8 cellular contexts compared by ENCODE assay signal in the genomic region with DNA sequence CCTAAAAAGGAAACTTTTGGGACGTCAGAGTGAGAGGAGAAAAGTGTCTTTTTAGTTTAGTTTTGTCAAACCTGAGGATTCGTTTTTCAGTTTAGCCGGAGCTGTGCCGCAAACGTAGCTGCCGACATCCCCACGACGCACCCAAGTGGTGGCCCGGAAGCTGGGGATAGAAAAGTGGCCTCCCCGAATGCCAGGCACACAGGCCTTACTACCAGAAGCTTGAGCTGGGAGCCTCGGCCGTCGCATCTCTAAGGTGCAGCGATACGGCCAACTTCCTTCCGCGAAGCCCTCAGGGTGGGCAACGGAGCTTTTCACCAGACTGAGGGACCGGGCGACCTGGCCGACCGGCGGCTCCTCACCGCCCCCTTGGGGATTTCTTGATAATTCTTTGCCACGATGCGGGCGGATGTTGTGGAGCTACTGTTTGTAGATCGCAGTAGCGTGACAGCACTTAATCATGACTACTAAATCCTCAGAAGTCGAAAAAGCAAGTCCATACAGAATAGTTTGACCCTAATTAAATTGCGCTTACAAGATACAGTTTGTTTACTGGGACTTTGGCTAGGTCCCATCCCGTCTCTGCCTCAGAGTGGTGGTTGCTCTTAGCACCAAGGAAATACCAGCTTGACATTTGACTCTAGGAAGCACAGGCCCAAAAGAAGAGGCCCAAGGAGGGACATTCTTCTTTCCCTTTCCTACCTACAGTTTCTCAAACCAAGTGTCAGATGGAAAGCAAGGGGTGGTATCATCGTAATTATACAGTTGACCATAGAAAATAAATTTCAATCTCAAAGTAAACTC. TPM values are rescaled to one million over a fixed set of nuclear protein-coding genes. Genes with fewer than 3 reads are reported as not detected.
DNase-seq lines count a peak whose midpoint lies in the region; ATAC-seq, FAIRE-seq and TF ChIP-seq lines count a peak whose summit lies in the region.

No MANE protein-coding gene starts in this region.

- FAIRE-seq in HTR-8/SVneo (lab: Jason Lieb, UNC), result no peak
- no peak for FAIRE-seq in H1 (lab: Jason Lieb, UNC)

- peak overlapping the region; percentile 95 for H3K4me3 Mint-ChIP-seq in Caco-2 (ENCODE audit: unreplicated experiment)

- no peaks in the 10 kb centered on the region for H3K27me3 Mint-ChIP-seq in Caco-2 (ENCODE audit: insufficient read depth, unreplicated experiment)

- peak overlapping the region; percentile 91 for H4K5ac ChIP-seq in H1 (ENCODE audit: insufficient read length, low read depth, low read length)

- no peak for TF ChIP-seq EP300 in H1 (IDR thresholded peaks at IDR 0.05; ENCODE audit: borderline replicate concordance in 1 of 2, low read depth in 2 of 2, low read length in 2 of 2)

- ATAC-seq in GM21390 (IDR thresholded peaks at IDR 0.05; ENCODE audit: unreplicated experiment), result peak; percentile 70

- POLR2A ChIA-PET in Caco-2 (lab: Charles Lee) (interaction anchor here (0.6 to 1.6 kb wide), 15 partner anchors 8 to 363 kb away, joined by 3 to 26 read pairs (median 5); a partner anchor contains a TSS), H1 (lab: Charles Lee; ENCODE audit: partially characterized antibody) (interaction anchor here (0.5 to 2.4 kb wide), 31 partner anchors 8 to 1988 kb away, joined by 3 to 23 read pairs (median 4); a partner anchor contains a TSS)

- H2BK120ac ChIP-seq in H1 (replicated peaks; ENCODE audit: low read depth, low read length) (peak overlapping the region; percentile 43), mesenchymal stem cell (ENCODE audit: low read depth, low read length) (peak overlapping the region; percentile 45)

- H2BK15ac ChIP-seq in H1 (ENCODE audit: low read length) (no peak overlapping the region), mesenchymal stem cell (ENCODE audit: low read depth, poor library complexity, severe bottlenecking) (no peak overlapping the region)

- TSS peak; percentile 89 for BruUV-seq in Caco-2 (replicated peaks; lab: Mats Ljungman, UMichigan)

- peaks cover 3% of the 10 kb centered on the region; the same call in 1 of the 2 replicates for H3K4me1 ChIP-seq in Caco-2
- H3K4me1 ChIP-seq in H1 (replicated peaks in 1 of 4; ENCODE audit: control insufficient read depth in 3 of 4, insufficient read depth in 4 of 4, low read length in 3 of 4), result no peaks in the 10 kb centered on the region; a peak in 2 of 7 replicates
- H3K4me1 ChIP-seq in mesenchymal stem cell (ENCODE audit: control insufficient read depth, insufficient read depth, low read depth, low read length), result no peaks in the 10 kb centered on the region

- H3K36me3 ChIP-seq in Caco-2 (ENCODE audit: control insufficient read depth, insufficient read depth, low read length), result no peaks in the 10 kb centered on the region
- H3K36me3 ChIP-seq in H1 (ENCODE audit: control insufficient read depth in 2 of 4, insufficient read depth in 4 of 4, low read length in 3 of 4), result peaks cover 0 to 8% (median 0%) of the 10 kb centered on the region in 4 experiments; a peak in 1 of 8 replicates
- H3K36me3 ChIP-seq in mesenchymal stem cell (ENCODE audit: control insufficient read depth in 1 of 2, insufficient read depth in 2 of 2, low read depth in 1 of 2, low read length in 2 of 2), result peaks cover 0 to 13% of the 10 kb centered on the region in 2 experiments

- peak overlapping the region; percentile 96 for H4K8ac ChIP-seq in H1 (ENCODE audit: extremely low read depth, insufficient read depth, low read length)
- H4K8ac ChIP-seq in mesenchymal stem cell (ENCODE audit: low read length), result peak overlapping the region; percentile 86

- H3K18ac ChIP-seq in H1 (ENCODE audit: extremely low read depth, low read length), result peak overlapping the region; percentile 75
- H3K18ac ChIP-seq in mesenchymal stem cell (ENCODE audit: low read depth in 1 of 2, low read length in 2 of 2), result peak overlapping the region; percentile 50 to 98

- H3K23ac ChIP-seq in H1 (ENCODE audit: insufficient read length), result no peak overlapping the region
- no peak overlapping the region for H3K23ac ChIP-seq in mesenchymal stem cell (ENCODE audit: low read length in 2 of 2)

- CTCF ChIA-PET in Caco-2 (lab: Charles Lee), result interaction anchor here (0.5 to 1.8 kb wide), 35 partner anchors 9 to 899 kb away, joined by 3 to 28 read pairs (median 5); a partner anchor contains a TSS
- CTCF ChIA-PET in H1 (lab: Charles Lee; ENCODE audit: partially characterized antibody), result interaction anchor here (0.7 to 3.6 kb wide), 34 partner anchors 8 to 1243 kb away, joined by 3 to 32 read pairs (median 4); a partner anchor contains a TSS

- H4K20me1 ChIP-seq in H1 (replicated peaks in 1 of 2; ENCODE audit: control insufficient read depth in 1 of 2, insufficient read depth in 2 of 2, low read length in 2 of 2), result no peaks in the 10 kb centered on the region

- H3K79me2 ChIP-seq in H1 (ENCODE audit: control insufficient read depth in 1 of 2, insufficient read depth in 2 of 2, low read length in 2 of 2), result peaks cover 0 to 9% of the 10 kb centered on the region in 2 experiments; a peak in 2 of 4 replicates

- H2BK5ac ChIP-seq in H1 (ENCODE audit: low read depth, low read length), result peak overlapping the region; percentile 67
- H2BK5ac ChIP-seq in mesenchymal stem cell (ENCODE audit: low read depth, low read length, poor library complexity, severe bottlenecking), result peak overlapping the region; percentile 76

- H3K27ac Mint-ChIP-seq in Caco-2 (ENCODE audit: unreplicated experiment), result peak overlapping the region; percentile 99

- H2BK20ac ChIP-seq in H1 (ENCODE audit: low read length), result no peak overlapping the region

- no peak overlapping the region for H2AK5ac ChIP-seq in H1 (ENCODE audit: low read depth, low read length)
- H2AK5ac ChIP-seq in mesenchymal stem cell (ENCODE audit: low read length, severe bottlenecking), result no peak overlapping the region

- H3K27ac ChIP-seq in H1 (ENCODE audit: low read depth, low read length), result peak overlapping the region; percentile 92
- H3K27ac ChIP-seq in mesenchymal stem cell (ENCODE audit: low read length, poor library complexity, severe bottlenecking), result peak overlapping the region; percentile 95

- no peaks in the 10 kb centered on the region; the same call in 1 of the 2 replicates for H3K23me2 ChIP-seq in H1 (ENCODE audit: low read depth, low read length)

- peak overlapping the region; percentile 65 for H4K91ac ChIP-seq in H1 (replicated peaks; ENCODE audit: insufficient read length, low read length)
- peak overlapping the region; percentile 89 for H4K91ac ChIP-seq in mesenchymal stem cell (ENCODE audit: low read length)

- H2BK12ac ChIP-seq in H1 (ENCODE audit: low read depth, low read length) (no peak overlapping the region), mesenchymal stem cell (ENCODE audit: low read length in 2 of 2) (no peak overlapping the region)

- H3K4me3 ChIP-seq in Caco-2 (ENCODE audit: low read depth, low read length), result peak overlapping the region; percentile 81
- H3K4me3 ChIP-seq in H1 (ENCODE audit: extremely low read depth in 1 of 4, insufficient read depth in 2 of 4, low read depth in 3 of 4, low read length in 4 of 4), result peak overlapping the region; percentile 68 to 91 (median 89)
- peak overlapping the region; percentile 82 to 84 for H3K4me3 ChIP-seq in mesenchymal stem cell (ENCODE audit: insufficient read depth in 1 of 2, low read depth in 1 of 2, low read length in 2 of 2)

- DNase-seq in Caco-2, result peak; percentile 83 to 91
- DNase-seq in HTR-8/SVneo (ENCODE audit: insufficient read length, low spot score), result peak; percentile 91
- peak; percentile 81 for DNase-seq in NK-92 treated with Interleukin-12 subunit alpha and Interleukin-12 subunit beta, amount 100 ng/mL, for 24 hours (lab: John Stamatoyannopoulos, UW)
- DNase-seq in activated CD8-positive, alpha-beta memory T cell treated with anti-CD3 and anti-CD28 coated beads for 48 hours (ENCODE audit: low read depth in 2 of 3, low spot score in 2 of 3), result peak; percentile 64 to 71 (median 66)
- DNase-seq in H1 (ENCODE audit: low read depth in 1 of 2, low spot score in 2 of 2), result peak; percentile 47 to 88
- peak; percentile 93 for DNase-seq in mesenchymal stem cell
- peak; percentile 71 for DNase-seq in stimulated activated CD8-positive, alpha-beta memory T cell treated with anti-CD3 and anti-CD28 coated beads, Interleukin-12 subunit alpha, Interleukin-12 subunit beta, amount 100 ng/mL, for 1 hour (ENCODE audit: low read depth)

- peak; percentile 2 to 46; a peak in 2 of 3 replicates for TF ChIP-seq POLR2A in H1 (IDR thresholded peaks at IDR 0.05; ENCODE audit: control extremely low read depth in 1 of 2, low read depth in 2 of 2, low read length in 2 of 2)

- H3K9me3 Mint-ChIP-seq in Caco-2 (ENCODE audit: unreplicated experiment), result no peaks in the 10 kb centered on the region

- no peak overlapping the region for H3K14ac ChIP-seq in H1 (ENCODE audit: insufficient read length)
- no peak overlapping the region for H3K14ac ChIP-seq in mesenchymal stem cell (ENCODE audit: low read length in 2 of 2)

- H3K4me2 ChIP-seq in H1 (ENCODE audit: insufficient read depth in 1 of 2, low read depth in 2 of 2, low read length in 2 of 2) (peak overlapping the region; percentile 28 to 84), mesenchymal stem cell (ENCODE audit: low read length, poor library complexity, severe bottlenecking) (peak overlapping the region; percentile 80)

- peaks cover 11% of the 10 kb centered on the region for H3K4me1 Mint-ChIP-seq in Caco-2 (ENCODE audit: low read depth, unreplicated experiment)

- intact Hi-C loops in Caco-2 (cut with micrococcal nuclease; ENCODE audit: unreplicated experiment), result loop anchor here (1.0 kb wide), 2 partner anchors 30 to 87 kb away; no protein-coding TSS in a partner anchor

- peaks cover 21% of the 10 kb centered on the region for H3K36me3 Mint-ChIP-seq in Caco-2 (ENCODE audit: insufficient read depth, unreplicated experiment)

- H3K56ac ChIP-seq in H1 (replicated peaks; ENCODE audit: insufficient read length, low read depth, low read length), result peak overlapping the region; percentile 90

- TF ChIP-seq RAD21 in H1 (IDR thresholded peaks at IDR 0.05 in 1 of 2, conservative IDR thresholded peaks at IDR 0.05 in 1 of 2; ENCODE audit: low read depth in 2 of 2, low read length in 2 of 2), result peak; percentile 64

- no peaks in the 10 kb centered on the region for H3K27me3 ChIP-seq in Caco-2 (replicated peaks; ENCODE audit: control insufficient read depth, insufficient read depth, low read length)
- no peaks in the 10 kb centered on the region for H3K27me3 ChIP-seq in H1 (replicated peaks in 1 of 4; ENCODE audit: control insufficient read depth in 3 of 4, extremely low read depth in 1 of 4, insufficient read depth in 3 of 4, low read length in 3 of 4)
- no peaks in the 10 kb centered on the region for H3K27me3 ChIP-seq in mesenchymal stem cell (ENCODE audit: control insufficient read depth in 1 of 2, insufficient read depth in 1 of 2, low read length in 2 of 2)

- H2AFZ ChIP-seq in H1 (ENCODE audit: low read length), result peak overlapping the region; percentile 82
- peak overlapping the region; percentile 93 for H2AFZ ChIP-seq in mesenchymal stem cell (ENCODE audit: low read depth, low read length)

- H3K9me3 ChIP-seq in Caco-2 (no peaks in the 10 kb centered on the region), H1 (ENCODE audit: insufficient read depth in 2 of 2, low read depth in 1 of 2, low read length in 1 of 2) (no peaks in the 10 kb centered on the region), mesenchymal stem cell (ENCODE audit: control insufficient read depth, low read length) (no peaks in the 10 kb centered on the region)

- H3K9ac ChIP-seq in H1 (replicated peaks in 1 of 4; ENCODE audit: extremely low read depth in 1 of 4, low read depth in 3 of 4, low read length in 3 of 4), result peak overlapping the region; percentile 71 to 92 (median 84)
- peak overlapping the region; percentile 100 for H3K9ac ChIP-seq in mesenchymal stem cell (ENCODE audit: low read length)

- no peaks in the 10 kb centered on the region for H3K79me1 ChIP-seq in H1 (ENCODE audit: low read depth, low read length)
- H3K79me1 ChIP-seq in mesenchymal stem cell (replicated peaks; ENCODE audit: low read length, poor library complexity, severe bottlenecking), result peaks cover 3% of the 10 kb centered on the region

- H3K4ac ChIP-seq in H1 (replicated peaks; ENCODE audit: insufficient read length, low read depth, low read length), result peak overlapping the region; percentile 91
- H3K4ac ChIP-seq in mesenchymal stem cell (ENCODE audit: low read depth in 1 of 2, low read length in 2 of 2), result peak overlapping the region in 1 of 2 experiments; percentile 96

- 6% methylated on average over 33 of the region's 33 CpGs; no CpG with 5 or more reads in 1 of the 2 experiments for WGBS in H1 (ENCODE audit: extremely low coverage in 1 of 2, insufficient coverage in 1 of 2, insufficient read length in 1 of 2, insufficient replicate concordance in 2 of 2, low coverage in 1 of 2, low lambda C conversion rate in 2 of 2, missing lambda C conversion rate in 1 of 2), 2 experiments
- WGBS in mesenchymal stem cell, result 4% methylated on average over 32 of the region's 33 CpGs

- TF ChIP-seq CTCF in Caco-2 (IDR thresholded peaks at IDR 0.05; ENCODE audit: insufficient read depth in 1 of 2, low read depth in 1 of 2, low read length in 1 of 2, severe bottlenecking in 1 of 2, unreplicated experiment in 1 of 2) (peak; percentile 75 to 82), H1 (IDR thresholded peaks at IDR 0.05; ENCODE audit: control extremely low read depth in 1 of 3, insufficient read depth in 1 of 3, low read depth in 1 of 3, low read length in 3 of 3) (peak; percentile 61 to 66 (median 63))

RNA-seq across cellular contexts. Expression of a gene that starts 0.6 kb away (rescaled TPM):
- total RNA-seq in Caco-2 (2022), result 14.2 and 15.5 TPM in 2 replicates
- total RNA-seq in H1 (2021; fragmentation: NEBNext Ultra II Directional; extraction: Animal tissue kit (Norgen Biotek cat#: 25700)), result 6.2 TPM in 2 replicates
- 3.0 and 4.8 TPM in 2 replicates for polyA plus RNA-seq in H1 (2011; rRNA removed)
- polyA plus RNA-seq in H1 (2011; cell fraction: cytosol; rRNA removed), result 4.3 TPM
- polyA plus RNA-seq in H1 (2011; cell fraction: nucleus; rRNA removed), result 3.5 TPM
- polyA plus RNA-seq in H1 (2012, experiment 1 of 2), result 5.3 to 6.4 TPM (median 5.7 TPM) in 4 replicates
- 0.81 TPM for polyA plus RNA-seq in H1 (2012, experiment 2 of 2)
- polyA plus RNA-seq in H1 (2013, experiment 1 of 2), result 4.1 TPM
- polyA plus RNA-seq in H1 (2013, experiment 2 of 2), result 5.1 TPM
- 8.8 and 14.6 TPM in 2 replicates for polyA minus RNA-seq in H1 (2011; rRNA and poly(A)+ RNA removed)
- polyA minus RNA-seq in H1 (2011; cell fraction: cytosol; rRNA and poly(A)+ RNA removed), result 3.1 TPM
- 6.3 TPM for polyA minus RNA-seq in H1 (2011; cell fraction: nucleus; rRNA and poly(A)+ RNA removed)
- polyA plus RNA-seq in mesenchymal stem cell (2013, experiment 1 of 2), result 11.5 TPM
- polyA plus RNA-seq in mesenchymal stem cell (2013, experiment 2 of 2), result 12.4 TPM

RNA-seq across cellular contexts. Expression of a gene that starts 30.7 kb away (rescaled TPM):
- total RNA-seq in Caco-2 (2022), result 7.0 and 7.1 TPM in 2 replicates
- total RNA-seq in H1 (2021; fragmentation: NEBNext Ultra II Directional; extraction: Animal tissue kit (Norgen Biotek cat#: 25700)), result 8.6 and 11.3 TPM in 2 replicates
- polyA plus RNA-seq in H1 (2011; rRNA removed), result 5.1 and 6.8 TPM in 2 replicates
- 9.1 TPM for polyA plus RNA-seq in H1 (2011; cell fraction: cytosol; rRNA removed)
- 6.5 TPM for polyA plus RNA-seq in H1 (2011; cell fraction: nucleus; rRNA removed)
- 5.0 to 8.0 TPM (median 5.8 TPM) in 4 replicates for polyA plus RNA-seq in H1 (2012, experiment 1 of 2)
- polyA plus RNA-seq in H1 (2012, experiment 2 of 2), result 0.47 TPM
- polyA plus RNA-seq in H1 (2013, experiment 1 of 2), result 8.5 TPM
- 7.8 TPM for polyA plus RNA-seq in H1 (2013, experiment 2 of 2)
- 10.8 and 16.1 TPM in 2 replicates for polyA minus RNA-seq in H1 (2011; rRNA and poly(A)+ RNA removed)
- polyA minus RNA-seq in H1 (2011; cell fraction: cytosol; rRNA and poly(A)+ RNA removed), result 3.2 TPM
- polyA minus RNA-seq in H1 (2011; cell fraction: nucleus; rRNA and poly(A)+ RNA removed), result 14.7 TPM
- 1.3 TPM for polyA plus RNA-seq in mesenchymal stem cell (2013, experiment 1 of 2)
- 1.4 TPM for polyA plus RNA-seq in mesenchymal stem cell (2013, experiment 2 of 2)

Comparison
In these comparisons a context has a peak if more than half of its experiments do, and no peak if none do; other contexts are left out.
1. Peak in every context shown above with its lines: DNase-seq, ATAC-seq, H3K4me3 ChIP-seq and H3K27ac ChIP-seq.